8 cellular contexts compared by ENCODE assay signal in the genomic region with DNA sequence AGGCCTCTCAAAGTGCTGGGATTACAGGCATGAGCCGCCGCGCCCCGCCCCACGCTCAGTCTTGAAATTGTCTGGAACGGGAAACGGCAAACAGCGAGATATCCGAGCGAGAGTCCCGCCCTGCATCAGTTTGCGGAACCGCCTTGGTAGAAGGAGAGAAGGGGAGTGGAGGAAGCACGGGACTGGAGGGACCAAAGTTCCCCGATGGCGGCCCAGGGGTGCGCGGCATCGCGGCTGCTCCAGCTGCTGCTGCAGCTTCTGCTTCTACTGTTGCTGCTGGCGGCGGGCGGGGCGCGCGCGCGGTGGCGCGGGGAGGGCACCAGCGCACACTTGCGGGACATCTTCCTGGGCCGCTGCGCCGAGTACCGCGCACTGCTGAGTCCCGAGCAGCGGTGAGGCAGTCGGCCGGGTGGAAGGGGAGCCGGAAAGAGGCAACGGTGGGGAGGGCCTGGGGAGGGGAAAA. TPM values are rescaled to one million over a fixed set of nuclear protein-coding genes. Genes with fewer than 3 reads are reported as not detected.
DNase-seq lines count a peak whose midpoint lies in the region; ATAC-seq and TF ChIP-seq lines count a peak whose summit lies in the region.

A gene with protein sequence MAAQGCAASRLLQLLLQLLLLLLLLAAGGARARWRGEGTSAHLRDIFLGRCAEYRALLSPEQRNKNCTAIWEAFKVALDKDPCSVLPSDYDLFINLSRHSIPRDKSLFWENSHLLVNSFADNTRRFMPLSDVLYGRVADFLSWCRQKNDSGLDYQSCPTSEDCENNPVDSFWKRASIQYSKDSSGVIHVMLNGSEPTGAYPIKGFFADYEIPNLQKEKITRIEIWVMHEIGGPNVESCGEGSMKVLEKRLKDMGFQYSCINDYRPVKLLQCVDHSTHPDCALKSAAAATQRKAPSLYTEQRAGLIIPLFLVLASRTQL (plus strand): TSS at position 125 of the 463 bp plus-strand sequence. CDS start 80 bp downstream, at position 205.

- no peak within 1 kb of the TSS for H3K18ac ChIP-seq in trophoblast cell (ENCODE audit: low read length)

- no peak within 1 kb of the TSS for H4K8ac ChIP-seq in trophoblast cell (ENCODE audit: low read depth, low read length)

- intact Hi-C loops in Panc1 (cut with micrococcal nuclease; ENCODE audit: unreplicated experiment), result no loop called here

- H3K27me3 ChIP-seq in Panc1 (ENCODE audit: control insufficient read depth, insufficient read depth, low read length), result no peaks in the 10 kb centered on the region
- no peaks in the 10 kb centered on the region for H3K27me3 ChIP-seq in trophoblast cell (ENCODE audit: insufficient read depth, low read length)

- no CpG with 5 or more reads among the region's 43 CpGs for WGBS in trophoblast cell (ENCODE audit: extremely low coverage, insufficient coverage, insufficient read length)

- no peak within 1 kb of the TSS for H2AFZ ChIP-seq in trophoblast cell (ENCODE audit: insufficient read depth, low read length, poor library complexity)

- H3K36me3 ChIP-seq in Panc1 (ENCODE audit: control insufficient read depth, insufficient read depth, low read length) (no peaks in the 10 kb centered on the region), trophoblast cell (ENCODE audit: control insufficient read depth in 1 of 2, insufficient read depth in 2 of 2, low read length in 2 of 2) (no peaks in the 10 kb centered on the region)

- no peak within 1 kb of the TSS for H2BK120ac ChIP-seq in trophoblast cell (ENCODE audit: insufficient read depth, low read length, poor library complexity)

- DNase-seq in AML-193 (lab: John Stamatoyannopoulos, UW), result peak; percentile 80 to 81
- no peak for DNase-seq in Panc1 (ENCODE audit: low read depth, low spot score)
- DNase-seq in activated naive CD4-positive, alpha-beta T cell treated with Interleukin-2 at 50 U/mL for 16 hours, result peak; percentile 49
- peak; percentile 55 for DNase-seq in globus pallidus (ENCODE audit: low spot score)
- peak; percentile 27 to 55 for DNase-seq in trophoblast cell
- no peak for DNase-seq in type B pancreatic cell (ENCODE audit: extremely low spot score, unreplicated experiment)
- DNase-seq in GDM1 (lab: John Stamatoyannopoulos, UW), result no peak

- H3K27me3 Mint-ChIP-seq in type B pancreatic cell, result no peaks in the 10 kb centered on the region

- no peak within 1 kb of the TSS for H4K91ac ChIP-seq in trophoblast cell (ENCODE audit: low read depth, low read length)

- in situ Hi-C loops in Panc1 (cut with HindIII; ENCODE audit: low pct_unique_long_range_greater_than_20kb, low sequenced_read_pairs), result no loop called here

- POLR2A ChIA-PET in Panc1 (lab: Charles Lee), result interaction anchor here (0.7 kb wide), 1 partner anchor 13 kb away, joined by 14 read pairs; no protein-coding TSS in a partner anchor

- peaks cover 14% of the 10 kb centered on the region for H3K4me1 Mint-ChIP-seq in type B pancreatic cell (ENCODE audit: unreplicated experiment)

- no peak within 1 kb of the TSS for H3K4me2 ChIP-seq in trophoblast cell (ENCODE audit: low read length)

- H3K4me1 ChIP-seq in Panc1 (ENCODE audit: control insufficient read depth, insufficient read depth, low read length), result peaks cover 3% of the 10 kb centered on the region; the same call in 1 of the 2 replicates
- H3K4me1 ChIP-seq in trophoblast cell (ENCODE audit: control insufficient read depth in 1 of 2, insufficient read depth in 2 of 2, low read length in 2 of 2), result no peaks in the 10 kb centered on the region

- no peaks in the 10 kb centered on the region for H3K79me2 ChIP-seq in trophoblast cell (ENCODE audit: control insufficient read depth, insufficient read depth, low read length, poor library complexity)

- no peak within 1 kb of the TSS for H2AK5ac ChIP-seq in trophoblast cell (ENCODE audit: low read length)

- no peak within 1 kb of the TSS for H3K9ac ChIP-seq in trophoblast cell (ENCODE audit: low read length)

- H2BK5ac ChIP-seq in trophoblast cell (ENCODE audit: low read depth, low read length, poor library complexity), result no peak within 1 kb of the TSS

- H3K9me3 Mint-ChIP-seq in type B pancreatic cell, result no peaks in the 10 kb centered on the region

- H2BK12ac ChIP-seq in trophoblast cell (ENCODE audit: low read length), result no peak within 1 kb of the TSS

- peak within 1 kb of the TSS; percentile 11 for H3K27ac Mint-ChIP-seq in type B pancreatic cell

- peak; percentile 63 for ATAC-seq in GM21786 (IDR thresholded peaks at IDR 0.05; ENCODE audit: unreplicated experiment)
- ATAC-seq in Panc1, result peak; percentile 86

- H3K27ac ChIP-seq in Panc1 (ENCODE audit: low read length), result no peak within 1 kb of the TSS
- no peak within 1 kb of the TSS for H3K27ac ChIP-seq in trophoblast cell (ENCODE audit: low read depth, low read length)

- H3K14ac ChIP-seq in trophoblast cell (ENCODE audit: low read length), result no peak within 1 kb of the TSS

- BruUV-seq in Panc1 (replicated peaks; lab: Mats Ljungman, UMichigan), result no TSS peak

- no peaks in the 10 kb centered on the region for H3K9me3 ChIP-seq in Panc1 (ENCODE audit: control insufficient read depth, insufficient read depth, low read depth, low read length)
- H3K9me3 ChIP-seq in trophoblast cell (ENCODE audit: insufficient read depth, low read depth, low read length), result no peaks in the 10 kb centered on the region

- TF ChIP-seq CTCF in Panc1 (IDR thresholded peaks at IDR 0.05) (no peak), type B pancreatic cell (conservative IDR thresholded peaks at IDR 0.05) (no peak)

- no peak within 1 kb of the TSS for H3K4ac ChIP-seq in trophoblast cell (ENCODE audit: low read depth, low read length)

- H3K79me1 ChIP-seq in trophoblast cell (ENCODE audit: low read length), result no peaks in the 10 kb centered on the region

- H3K36me3 Mint-ChIP-seq in type B pancreatic cell, result no peaks in the 10 kb centered on the region

- H4K12ac ChIP-seq in trophoblast cell (ENCODE audit: low read depth, low read length), result no peak within 1 kb of the TSS

- peak within 1 kb of the TSS; percentile 48 to 63 for H3K4me3 ChIP-seq in Panc1 (ENCODE audit: low read depth in 2 of 2, low read length in 2 of 2)
- H3K4me3 ChIP-seq in trophoblast cell (ENCODE audit: low read depth, low read length), result no peak within 1 kb of the TSS

- CTCF ChIA-PET in Panc1 (lab: Charles Lee), result interaction anchor here (0.7 kb wide), 1 partner anchor 102 kb away, joined by 8 read pairs; no protein-coding TSS in a partner anchor

- H3K23ac ChIP-seq in trophoblast cell (ENCODE audit: low read length), result no peak within 1 kb of the TSS

- peak within 1 kb of the TSS; percentile 69 for H3K4me3 Mint-ChIP-seq in type B pancreatic cell

RNA-seq across cellular contexts. Expression of the gene that starts here (rescaled TPM):
- 3.0 TPM for total RNA-seq in Panc1 (2021; ENCODE audit: unreplicated experiment)
- polyA plus RNA-seq in Panc1 (2012; ENCODE audit: insufficient read length), result 3.1 TPM
- polyA plus RNA-seq in trophoblast cell (2013), result 0.24 and 0.40 TPM in 2 replicates
- 0.89 and 3.4 TPM in 2 replicates for total RNA-seq in type B pancreatic cell (ENCODE audit: low replicate concordance)

Comparison
In these comparisons a context has a peak if more than half of its experiments do, and no peak if none do; other contexts are left out.
1. DNase-seq: peak in AML-193 (2 of 2), activated naive CD4-positive, alpha-beta T cell treated with Interleukin-2 at 50 U/mL for 16 hours (single experiment), globus pallidus (single experiment) and trophoblast cell (2 of 2); none in Panc1 (single experiment), type B pancreatic cell (single experiment) and GDM1 (single experiment).